In genomic region chr22:18095101-18095805, GRCh38 we compare ENCODE assay signal across 1 cellular context.
TF ChIP-seq lines count a peak whose summit lies in the region.

No MANE protein-coding gene starts in this region.

TF ChIP-seq in endothelial cell of umbilical vein, 7 proteins besides CTCF, POLR2A, EP300 and RAD21:
- no peak for TF ChIP-seq FOS (IDR thresholded peaks at IDR 0.05; ENCODE audit: borderline replicate concordance, insufficient read depth, low read length)
- TF ChIP-seq MAX (IDR thresholded peaks at IDR 0.05; ENCODE audit: insufficient read depth, insufficient read length) = no peak
- no peak for TF ChIP-seq MYC (IDR thresholded peaks at IDR 0.05; ENCODE audit: low read depth, low read length)
- no peak for TF ChIP-seq EZH2 (IDR thresholded peaks at IDR 0.05; ENCODE audit: borderline replicate concordance, low read depth, low read length, severe bottlenecking)
- TF ChIP-seq GATA2 (IDR thresholded peaks at IDR 0.05; ENCODE audit: insufficient read depth, insufficient read length, low read depth, low read length) = no peak
